In genomic region chr3:53794597-53794996, GRCh38 we compare ENCODE assay signal across 21 cellular contexts. TPM values are rescaled to one million over a fixed set of nuclear protein-coding genes. Genes with fewer than 3 reads are reported as not detected.
DNase-seq lines count a peak whose midpoint lies in the region; ATAC-seq and TF ChIP-seq lines count a peak whose summit lies in the region.
"Had no signal": no experiment of that assay in that cellular context is flagged by ENCODE, and none has a peak within 500 bp of the region (broad histone marks: within the 10 kb centered on the region; RNA-seq: fewer than 3 reads in every experiment).

No MANE protein-coding gene starts in this region.

- no peaks in the 10 kb centered on the region for H3K79me2 ChIP-seq in mesendoderm (ENCODE audit: control insufficient read depth, insufficient read depth, low read length)

- H3K4me3 ChIP-seq in HUES48 (ENCODE audit: low read depth, low read length) (no peak overlapping the region), mesendoderm (ENCODE audit: low read length) (no peak overlapping the region), stomach (no peak overlapping the region)
- H3K4me3 ChIP-seq: esophagus squamous epithelium, lower lobe of right lung had no signal

- TF ChIP-seq EP300 in stomach (IDR thresholded peaks at IDR 0.05), result no peak

- no peaks in the 10 kb centered on the region for H3K36me3 Mint-ChIP-seq in activated T-helper 2 cell treated with anti-CD3 and anti-CD28 coated beads, Interferon-gamma antibody, Interleukin-2, Interleukin-4, amounts not matched to agents 10 μg/mL and 5 μg/mL and 100 μg/mL, durations not matched to agents 14 hours and 24 hours and 36 hours (ENCODE audit: low read depth)
- H3K36me3 Mint-ChIP-seq in activated naive CD8-positive, alpha-beta T cell treated with anti-CD3 and anti-CD28 coated beads, Interleukin-2, amount 50 U/mL, for 24 hours (ENCODE audit: low read depth), result no peaks in the 10 kb centered on the region
- H3K36me3 Mint-ChIP-seq: CD8-positive, alpha-beta T cell had no signal

- peak overlapping the region; percentile 46 for H3K27ac ChIP-seq in HUES48 (ENCODE audit: low read depth, low read length)
- H3K27ac ChIP-seq in epithelial cell of prostate, result peak overlapping the region; percentile 75
- H3K27ac ChIP-seq in mesendoderm (ENCODE audit: low read depth, low read length), result no peak overlapping the region
- no peak overlapping the region for H3K27ac ChIP-seq in stomach
- H3K27ac ChIP-seq: lower lobe of right lung had no signal

- no CpG with 5 or more reads among the region's 3 CpGs for WGBS in mesendoderm (ENCODE audit: extremely low coverage, insufficient coverage, low lambda C conversion rate)
- WGBS in stomach, 5 donors, result 52 to 64% (median 63%) methylated on average over 3 of the region's 3 CpGs

- H3K27me3 Mint-ChIP-seq in activated T-helper 2 cell treated with anti-CD3 and anti-CD28 coated beads, Interferon-gamma antibody, Interleukin-2, Interleukin-4, amounts not matched to agents 10 μg/mL and 5 μg/mL and 100 μg/mL, durations not matched to agents 14 hours and 24 hours and 36 hours (ENCODE audit: low read depth), result peaks cover 25% of the 10 kb centered on the region
- no peaks in the 10 kb centered on the region for H3K27me3 Mint-ChIP-seq in activated naive CD8-positive, alpha-beta T cell treated with anti-CD3 and anti-CD28 coated beads, Interleukin-2, amount 50 U/mL, for 24 hours

- H2BK120ac ChIP-seq in mesendoderm (ENCODE audit: low read depth, low read length), result no peak overlapping the region

- H3K4me2 ChIP-seq in mesendoderm (ENCODE audit: low read length), result no peak overlapping the region

- H3K18ac ChIP-seq in mesendoderm (ENCODE audit: low read length), result no peak overlapping the region

- no peak overlapping the region for H2AK5ac ChIP-seq in mesendoderm (ENCODE audit: low read length)

- no peak overlapping the region for H2BK15ac ChIP-seq in mesendoderm (replicated peaks; ENCODE audit: low read depth)

- H2BK5ac ChIP-seq in mesendoderm (ENCODE audit: low read length), result no peak overlapping the region

- ATAC-seq in activated naive CD8-positive, alpha-beta T cell treated with anti-CD3 and anti-CD28 coated beads, Interleukin-2, amount 50 U/mL, for 24 hours, result no peak
- ATAC-seq: activated CD8-positive, alpha-beta T cell treated with anti-CD3 and anti-CD28 coated beads, Interleukin-2, amount 10 ng/mL, durations not matched to agents 7 days and 5 days; CD8-positive, alpha-beta T cell; lower lobe of right lung; SK-N-SH treated with all-trans-retinoic acid at 6 μM for 48 hours had no signal

- no peak overlapping the region for H4K5ac ChIP-seq in mesendoderm (ENCODE audit: low read length)

- no peak overlapping the region for H3K56ac ChIP-seq in mesendoderm (ENCODE audit: low read length)

- H3K23ac ChIP-seq in mesendoderm (ENCODE audit: low read length), result no peak overlapping the region

- intact Hi-C loops in stomach (cut with DNase I; ENCODE audit: low total_unique reads), result no loop called here
- intact Hi-C loops in activated T-helper 2 cell treated with anti-CD3 and anti-CD28 coated beads, Interferon-gamma antibody, Interleukin-2, Interleukin-4, amounts not matched to agents 10 μg/mL and 5 μg/mL and 100 μg/mL, durations not matched to agents 14 hours and 24 hours and 36 hours (cut with micrococcal nuclease), result no loop called here

- no peak overlapping the region for H4K8ac ChIP-seq in mesendoderm (ENCODE audit: low read depth, low read length)

- H3K4me1 ChIP-seq in HUES48 (ENCODE audit: control insufficient read depth, insufficient read depth, low read length) (no peaks in the 10 kb centered on the region; the same call in 1 of the 2 replicates), mesendoderm (ENCODE audit: control insufficient read depth, low read depth, low read length) (no peaks in the 10 kb centered on the region), stomach (peaks cover 0 to 8% (median 3%) of the 10 kb centered on the region in 4 donors)
- H3K4me1 ChIP-seq: lower lobe of right lung had no signal

- no peaks in the 10 kb centered on the region for H3K27me3 ChIP-seq in HUES48 (ENCODE audit: control insufficient read depth, insufficient read depth, low read length)
- H3K27me3 ChIP-seq in mesendoderm (ENCODE audit: insufficient read depth, low read length, poor library complexity), result no peaks in the 10 kb centered on the region
- H3K27me3 ChIP-seq in stomach, result peaks cover 0 to 9% (median 0%) of the 10 kb centered on the region in 3 donors
- H3K27me3 ChIP-seq: esophagus squamous epithelium had no signal

- no peaks in the 10 kb centered on the region for H3K4me1 Mint-ChIP-seq in activated T-helper 2 cell treated with anti-CD3 and anti-CD28 coated beads, Interferon-gamma antibody, Interleukin-2, Interleukin-4, amounts not matched to agents 10 μg/mL and 5 μg/mL and 100 μg/mL, durations not matched to agents 14 hours and 24 hours and 36 hours (ENCODE audit: low read depth)
- no peaks in the 10 kb centered on the region for H3K4me1 Mint-ChIP-seq in activated naive CD8-positive, alpha-beta T cell treated with anti-CD3 and anti-CD28 coated beads, Interleukin-2, amount 50 U/mL, for 24 hours

- H3K36me3 ChIP-seq in HUES48 (ENCODE audit: control insufficient read depth, insufficient read depth, low read length) (no peaks in the 10 kb centered on the region), mesendoderm (ENCODE audit: control insufficient read depth, insufficient read depth, low read length) (no peaks in the 10 kb centered on the region), stomach (no peaks in the 10 kb centered on the region)
- H3K36me3 ChIP-seq: esophagus squamous epithelium, lower lobe of right lung had no signal

- no peaks in the 10 kb centered on the region for H3K79me1 ChIP-seq in mesendoderm (ENCODE audit: low read length)

- DNase-seq in EL (peak; percentile 45), epithelial cell of prostate (ENCODE audit: low read depth, low spot score) (peak; percentile 52), mesendoderm (peak; percentile 73), stomach (no peak)
- DNase-seq in activated T-helper 2 cell treated with anti-CD3 and anti-CD28 coated beads, Interferon-gamma antibody, Interleukin-2, Interleukin-4, amounts not matched to agents 10 μg/mL and 5 μg/mL and 100 μg/mL, durations not matched to agents 14 hours and 24 hours and 36 hours (ENCODE audit: low spot score), result no peak
- no peak for DNase-seq in activated naive CD8-positive, alpha-beta T cell treated with anti-CD3 and anti-CD28 coated beads, Interleukin-2, amount 50 U/mL, for 24 hours
- DNase-seq: activated CD8-positive, alpha-beta T cell treated with anti-CD3 and anti-CD28 coated beads, Interleukin-2, amount 10 ng/mL, durations not matched to agents 7 days and 5 days; activated naive CD4-positive, alpha-beta T cell treated with Interleukin-2 at 50 U/mL for 16 hours; activated T-cell treated with anti-CD3 and anti-CD28 coated beads, Interleukin-2, amount 50 U/mL, for 24 hours; CD8-positive, alpha-beta T cell; cerebellar nuclear complex; DMS153; effector CD4-positive, alpha-beta T cell; esophagus squamous epithelium; GOT3; lower lobe of right lung; NCI-H1092 treated with DMSO at 0.1 percent for 48 hours; NCI-H524 treated with DMSO at 0.1 percent for 48 hours; stimulated activated CD4-positive, alpha-beta T cell treated with anti-CD3 and anti-CD28 coated beads, Interleukin-15, amount 100 ng/mL, for 24 hours had no signal

- no peaks in the 10 kb centered on the region for H3K9me3 Mint-ChIP-seq in activated T-helper 2 cell treated with anti-CD3 and anti-CD28 coated beads, Interferon-gamma antibody, Interleukin-2, Interleukin-4, amounts not matched to agents 10 μg/mL and 5 μg/mL and 100 μg/mL, durations not matched to agents 14 hours and 24 hours and 36 hours
- H3K9me3 Mint-ChIP-seq in activated naive CD8-positive, alpha-beta T cell treated with anti-CD3 and anti-CD28 coated beads, Interleukin-2, amount 50 U/mL, for 24 hours, result no peaks in the 10 kb centered on the region
- H3K9me3 Mint-ChIP-seq: activated T-cell treated with anti-CD3 and anti-CD28 coated beads, Interleukin-2, amount 50 U/mL, for 24 hours; CD8-positive, alpha-beta T cell had no signal

- no peak overlapping the region for H3K4me3 Mint-ChIP-seq in activated T-helper 2 cell treated with anti-CD3 and anti-CD28 coated beads, Interferon-gamma antibody, Interleukin-2, Interleukin-4, amounts not matched to agents 10 μg/mL and 5 μg/mL and 100 μg/mL, durations not matched to agents 14 hours and 24 hours and 36 hours (ENCODE audit: low read depth)
- H3K4me3 Mint-ChIP-seq in activated naive CD8-positive, alpha-beta T cell treated with anti-CD3 and anti-CD28 coated beads, Interleukin-2, amount 50 U/mL, for 24 hours, result no peak overlapping the region
- H3K4me3 Mint-ChIP-seq: activated CD8-positive, alpha-beta T cell treated with anti-CD3 and anti-CD28 coated beads, Interleukin-2, amount 10 ng/mL, durations not matched to agents 7 days and 5 days; activated T-cell treated with anti-CD3 and anti-CD28 coated beads, Interleukin-2, amount 50 U/mL, for 24 hours; CD8-positive, alpha-beta T cell had no signal

- TF ChIP-seq CTCF in stomach (IDR thresholded peaks at IDR 0.05), result no peak

- TF ChIP-seq POLR2A in stomach (IDR thresholded peaks at IDR 0.05), result no peak

- H3K9me3 ChIP-seq in HUES48 (ENCODE audit: control insufficient read depth, insufficient read depth, low read length) (no peaks in the 10 kb centered on the region), stomach (no peaks in the 10 kb centered on the region)
- H3K9me3 ChIP-seq: esophagus squamous epithelium, lower lobe of right lung had no signal

- H3K4ac ChIP-seq in mesendoderm (ENCODE audit: low read depth, low read length), result no peak overlapping the region

- no peak overlapping the region for H3K27ac Mint-ChIP-seq in activated T-helper 2 cell treated with anti-CD3 and anti-CD28 coated beads, Interferon-gamma antibody, Interleukin-2, Interleukin-4, amounts not matched to agents 10 μg/mL and 5 μg/mL and 100 μg/mL, durations not matched to agents 14 hours and 24 hours and 36 hours
- H3K27ac Mint-ChIP-seq in activated naive CD8-positive, alpha-beta T cell treated with anti-CD3 and anti-CD28 coated beads, Interleukin-2, amount 50 U/mL, for 24 hours, result no peak overlapping the region
- H3K27ac Mint-ChIP-seq: activated CD8-positive, alpha-beta T cell treated with anti-CD3 and anti-CD28 coated beads, Interleukin-2, amount 10 ng/mL, durations not matched to agents 7 days and 5 days; activated T-cell treated with anti-CD3 and anti-CD28 coated beads, Interleukin-2, amount 50 U/mL, for 24 hours; CD8-positive, alpha-beta T cell had no signal

- H3K9ac ChIP-seq in HUES48 (ENCODE audit: low read depth, low read length) (no peak overlapping the region), mesendoderm (ENCODE audit: low read length) (no peak overlapping the region)

RNA-seq across cellular contexts. Expression of gene CHDH, which starts 51.6 kb away (rescaled TPM):
- polyA plus RNA-seq in mesendoderm (2013, experiment 1 of 2), result 2.1 TPM
- polyA plus RNA-seq in mesendoderm (2013, experiment 2 of 2), result 2.1 TPM
- 100 to 1,000 TPM in 1 of 5 donors, 10 to 100 TPM in 2, 1 to 10 TPM in 2; 8.2 to 385 (median 13.4) TPM for total RNA-seq in stomach
- 1 to 10 TPM; 1.7 to 3.7 (median 3.4) TPM for polyA plus RNA-seq in stomach
- 10.7 and 12.0 TPM in 2 replicates for total RNA-seq in activated T-helper 2 cell treated with anti-CD3 and anti-CD28 coated beads, Interferon-gamma antibody, Interleukin-2, Interleukin-4, amounts not matched to agents 10 μg/mL and 5 μg/mL and 100 μg/mL, durations not matched to agents 14 hours and 24 hours and 36 hours
- total RNA-seq: CD8-positive, alpha-beta T cell had no signal

RNA-seq across cellular contexts. Expression of gene IL17RB, which starts 51.8 kb away (rescaled TPM):
- 2.6 TPM for polyA plus RNA-seq in mesendoderm (2013, experiment 1 of 2)
- polyA plus RNA-seq in mesendoderm (2013, experiment 2 of 2), result 2.5 TPM
- total RNA-seq in stomach, result 10 to 100 TPM in 1 of 5 donors, 1 to 10 TPM in 4; 2.5 to 34.2 (median 3.5) TPM
- 1 to 10 TPM in 2 of 3 donors, under 1 TPM in 1; 0.61 to 4.5 (median 3.1) TPM for polyA plus RNA-seq in stomach
- total RNA-seq in activated T-helper 2 cell treated with anti-CD3 and anti-CD28 coated beads, Interferon-gamma antibody, Interleukin-2, Interleukin-4, amounts not matched to agents 10 μg/mL and 5 μg/mL and 100 μg/mL, durations not matched to agents 14 hours and 24 hours and 36 hours, result 33.3 and 36.1 TPM in 2 replicates
- total RNA-seq: CD8-positive, alpha-beta T cell had no signal

Comparison
In these comparisons a context has a peak if more than half of its experiments do, and no peak if none do; other contexts are left out.
1. DNase-seq: peak in EL (single experiment), epithelial cell of prostate (single experiment) and mesendoderm (single experiment); none in stomach (single experiment), activated T-helper 2 cell treated with anti-CD3 and anti-CD28 coated beads, Interferon-gamma antibody, Interleukin-2, Interleukin-4, amounts not matched to agents 10 μg/mL and 5 μg/mL and 100 μg/mL, durations not matched to agents 14 hours and 24 hours and 36 hours (single experiment) and activated naive CD8-positive, alpha-beta T cell treated with anti-CD3 and anti-CD28 coated beads, Interleukin-2, amount 50 U/mL, for 24 hours (single experiment).
2. H3K27ac ChIP-seq: peak in HUES48 (single experiment) and epithelial cell of prostate (single experiment); none in mesendoderm (single experiment) and stomach (0 of 5).